In genomic region chr7:70694357-70694908, GRCh38 we compare ENCODE assay signal across 8 cellular contexts.
A peak's percentile ranks its signal among the peaks of the same experiment; 100 is the strongest.
DNase-seq lines count a peak whose midpoint lies in the region; ATAC-seq and TF ChIP-seq lines count a peak whose summit lies in the region.

No MANE protein-coding gene starts in this region.

- peaks cover 18% of the 10 kb centered on the region for H3K4me1 Mint-ChIP-seq in activated CD8-positive, alpha-beta T cell treated with anti-CD3 and anti-CD28 coated beads for 36 hours (ENCODE audit: low read depth)
- H3K4me1 Mint-ChIP-seq in nephron progenitor cell = peaks cover 9% of the 10 kb centered on the region

- H3K4me3 ChIP-seq in HL-60 (replicated peaks; ENCODE audit: insufficient read depth, low read length) (peak overlapping the region; percentile 20), fibroblast of villous mesenchyme (ENCODE audit: low read depth, low read length) (peak overlapping the region; percentile 61)

- TF ChIP-seq CTCF in HL-60 (IDR thresholded peaks at IDR 0.05; ENCODE audit: insufficient read depth, low read length) = no peak
- no peak for TF ChIP-seq CTCF in activated CD8-positive, alpha-beta T cell treated with anti-CD3 and anti-CD28 coated beads for 36 hours (IDR thresholded peaks at IDR 0.05)
- no peak for TF ChIP-seq CTCF in fibroblast of villous mesenchyme (IDR thresholded peaks at IDR 0.05; ENCODE audit: insufficient read depth, low read depth, low read length)
- TF ChIP-seq CTCF in nephron progenitor cell (IDR thresholded peaks at IDR 0.05) = no peak

- H3K4me3 Mint-ChIP-seq in activated CD8-positive, alpha-beta T cell treated with anti-CD3 and anti-CD28 coated beads for 36 hours = peak overlapping the region; percentile 79
- H3K4me3 Mint-ChIP-seq in nephron progenitor cell = peak overlapping the region; percentile 100

- H3K9me3 Mint-ChIP-seq in activated CD8-positive, alpha-beta T cell treated with anti-CD3 and anti-CD28 coated beads for 36 hours = no peaks in the 10 kb centered on the region
- H3K9me3 Mint-ChIP-seq in nephron progenitor cell = no peaks in the 10 kb centered on the region

- ATAC-seq in GM19438 (IDR thresholded peaks at IDR 0.05; ENCODE audit: low read depth, unreplicated experiment) = peak; percentile 38
- ATAC-seq in activated CD8-positive, alpha-beta T cell treated with anti-CD3 and anti-CD28 coated beads for 36 hours = peak; percentile 34

- H3K27ac Mint-ChIP-seq in activated CD8-positive, alpha-beta T cell treated with anti-CD3 and anti-CD28 coated beads for 36 hours = peak overlapping the region; percentile 50
- peak overlapping the region; percentile 94 for H3K27ac Mint-ChIP-seq in nephron progenitor cell

- peaks cover 39% of the 10 kb centered on the region for H3K27me3 Mint-ChIP-seq in activated CD8-positive, alpha-beta T cell treated with anti-CD3 and anti-CD28 coated beads for 36 hours
- H3K27me3 Mint-ChIP-seq in nephron progenitor cell (ENCODE audit: low read depth, poor library complexity) = peaks cover 11% of the 10 kb centered on the region

- POLR2A ChIA-PET in activated CD8-positive, alpha-beta T cell treated with anti-CD3 and anti-CD28 coated beads for 36 hours (lab: Charles Lee) = no interaction called here

- no peak overlapping the region for H3K27ac ChIP-seq in HL-60 (replicated peaks)

- H3K27me3 ChIP-seq in HL-60 (ENCODE audit: insufficient read depth, poor library complexity, severe bottlenecking) = peaks cover 28% of the 10 kb centered on the region

- no peaks in the 10 kb centered on the region for H3K36me3 Mint-ChIP-seq in activated CD8-positive, alpha-beta T cell treated with anti-CD3 and anti-CD28 coated beads for 36 hours (ENCODE audit: low read depth)
- H3K36me3 Mint-ChIP-seq in nephron progenitor cell (ENCODE audit: low read depth) = peaks cover 4% of the 10 kb centered on the region

- intact Hi-C loops in activated CD8-positive, alpha-beta T cell treated with anti-CD3 and anti-CD28 coated beads for 36 hours (cut with micrococcal nuclease) = no loop called here

- DNase-seq in D341Med (ENCODE audit: low spot score) (peak; percentile 65), HL-60 (ENCODE audit: low read depth in 1 of 2, low spot score in 1 of 2) (no peak), fibroblast of villous mesenchyme (ENCODE audit: low read depth) (peak; percentile 12), nephron progenitor cell (peak; percentile 62), SIG-M5 (lab: John Stamatoyannopoulos, UW) (no peak), UCSD-AML1 (lab: John Stamatoyannopoulos, UW; ENCODE audit: unreplicated experiment) (no peak)
- no peak for DNase-seq in activated CD8-positive, alpha-beta T cell treated with anti-CD3 and anti-CD28 coated beads for 36 hours

- CTCF ChIA-PET in activated CD8-positive, alpha-beta T cell treated with anti-CD3 and anti-CD28 coated beads for 36 hours (lab: Charles Lee) = interaction anchor here (1.3 kb wide), 1 partner anchor 10 kb away, joined by 3 read pairs; no protein-coding TSS in a partner anchor

Comparison
In these comparisons a context has a peak if more than half of its experiments do, and no peak if none do; other contexts are left out.
1. DNase-seq: peak in D341Med (single experiment), fibroblast of villous mesenchyme (single experiment) and nephron progenitor cell (single experiment); none in HL-60 (0 of 2), activated CD8-positive, alpha-beta T cell treated with anti-CD3 and anti-CD28 coated beads for 36 hours (single experiment), SIG-M5 (single experiment) and UCSD-AML1 (single experiment).